In the genomic region with DNA sequence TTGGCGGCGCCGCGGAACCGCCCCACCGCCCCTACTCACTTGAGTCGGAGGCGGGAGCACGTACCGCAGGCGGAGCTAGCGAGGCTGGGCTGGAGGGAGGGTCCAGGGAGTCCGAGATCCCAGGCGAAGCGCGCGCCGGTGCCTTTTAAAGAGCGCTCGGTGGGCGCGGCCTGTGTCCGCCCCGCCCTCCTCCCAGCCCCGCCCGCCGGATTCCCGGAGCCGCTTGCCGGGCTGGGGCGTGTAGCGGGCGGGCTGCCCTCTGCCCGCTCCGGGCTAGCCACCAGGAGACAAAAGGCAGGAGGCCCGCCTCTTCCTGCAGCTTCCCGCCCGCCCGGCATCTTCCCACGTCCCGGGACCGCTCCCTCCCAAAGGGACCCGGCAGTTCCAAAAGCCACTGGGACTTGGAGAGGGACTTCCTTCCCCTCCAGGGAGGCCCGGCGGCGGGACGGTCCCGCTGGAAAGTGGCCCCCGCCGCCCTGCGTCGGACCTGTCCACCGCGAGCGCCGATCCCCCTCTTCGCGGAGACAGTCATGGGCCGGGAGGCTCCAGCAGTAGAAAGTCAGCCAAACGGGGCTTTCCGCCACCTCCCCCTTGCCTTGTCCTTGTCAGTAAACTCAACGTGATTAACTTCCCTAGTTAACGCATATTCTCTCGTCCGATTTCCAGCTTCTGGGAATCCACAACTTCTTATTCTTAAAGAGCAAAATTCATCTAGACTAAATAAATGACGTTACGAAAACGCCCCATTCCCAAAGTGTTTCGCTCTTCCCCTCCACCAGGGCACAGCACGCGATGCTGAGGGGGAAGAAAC, we compare ENCODE assay signal across 1 cellular context.
A peak's percentile ranks its signal among the peaks of the same experiment; 100 is the strongest.
TF ChIP-seq lines count a peak whose summit lies in the region.

CSRP2 (minus strand) TSS at position 121 of the 811 bp plus-strand sequence. CDS start 12,759 bp downstream, outside the sequence.

TF ChIP-seq in HepG2, 621 proteins besides CTCF, POLR2A, EP300 and RAD21 (continued from another document and continues in another):
- TF ChIP-seq, protein P1, sequence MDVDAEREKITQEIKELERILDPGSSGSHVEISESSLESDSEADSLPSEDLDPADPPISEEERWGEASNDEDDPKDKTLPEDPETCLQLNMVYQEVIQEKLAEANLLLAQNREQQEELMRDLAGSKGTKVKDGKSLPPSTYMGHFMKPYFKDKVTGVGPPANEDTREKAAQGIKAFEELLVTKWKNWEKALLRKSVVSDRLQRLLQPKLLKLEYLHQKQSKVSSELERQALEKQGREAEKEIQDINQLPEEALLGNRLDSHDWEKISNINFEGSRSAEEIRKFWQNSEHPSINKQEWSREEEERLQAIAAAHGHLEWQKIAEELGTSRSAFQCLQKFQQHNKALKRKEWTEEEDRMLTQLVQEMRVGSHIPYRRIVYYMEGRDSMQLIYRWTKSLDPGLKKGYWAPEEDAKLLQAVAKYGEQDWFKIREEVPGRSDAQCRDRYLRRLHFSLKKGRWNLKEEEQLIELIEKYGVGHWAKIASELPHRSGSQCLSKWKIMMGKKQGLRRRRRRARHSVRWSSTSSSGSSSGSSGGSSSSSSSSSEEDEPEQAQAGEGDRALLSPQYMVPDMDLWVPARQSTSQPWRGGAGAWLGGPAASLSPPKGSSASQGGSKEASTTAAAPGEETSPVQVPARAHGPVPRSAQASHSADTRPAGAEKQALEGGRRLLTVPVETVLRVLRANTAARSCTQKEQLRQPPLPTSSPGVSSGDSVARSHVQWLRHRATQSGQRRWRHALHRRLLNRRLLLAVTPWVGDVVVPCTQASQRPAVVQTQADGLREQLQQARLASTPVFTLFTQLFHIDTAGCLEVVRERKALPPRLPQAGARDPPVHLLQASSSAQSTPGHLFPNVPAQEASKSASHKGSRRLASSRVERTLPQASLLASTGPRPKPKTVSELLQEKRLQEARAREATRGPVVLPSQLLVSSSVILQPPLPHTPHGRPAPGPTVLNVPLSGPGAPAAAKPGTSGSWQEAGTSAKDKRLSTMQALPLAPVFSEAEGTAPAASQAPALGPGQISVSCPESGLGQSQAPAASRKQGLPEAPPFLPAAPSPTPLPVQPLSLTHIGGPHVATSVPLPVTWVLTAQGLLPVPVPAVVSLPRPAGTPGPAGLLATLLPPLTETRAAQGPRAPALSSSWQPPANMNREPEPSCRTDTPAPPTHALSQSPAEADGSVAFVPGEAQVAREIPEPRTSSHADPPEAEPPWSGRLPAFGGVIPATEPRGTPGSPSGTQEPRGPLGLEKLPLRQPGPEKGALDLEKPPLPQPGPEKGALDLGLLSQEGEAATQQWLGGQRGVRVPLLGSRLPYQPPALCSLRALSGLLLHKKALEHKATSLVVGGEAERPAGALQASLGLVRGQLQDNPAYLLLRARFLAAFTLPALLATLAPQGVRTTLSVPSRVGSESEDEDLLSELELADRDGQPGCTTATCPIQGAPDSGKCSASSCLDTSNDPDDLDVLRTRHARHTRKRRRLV (CRISPR knock-in tag; IDR thresholded peaks at IDR 0.05) = no peak
- TF ChIP-seq FOXO4 (CRISPR knock-in tag; conservative IDR thresholded peaks at IDR 0.05) (no peak), PPARG (CRISPR knock-in tag; conservative IDR thresholded peaks at IDR 0.05) (no peak), MTA1 (CRISPR knock-in tag; IDR thresholded peaks at IDR 0.05; ENCODE audit: borderline replicate concordance) (no peak), SOX5 (CRISPR knock-in tag; IDR thresholded peaks at IDR 0.05; ENCODE audit: borderline replicate concordance) (peak; percentile 26; the same call in 1 of the 2 replicates), HNRNPH1 (optimal IDR thresholded peaks at IDR 0.05; ENCODE audit: low read depth, low read length) (no peak), POLR2G (IDR thresholded peaks at IDR 0.05; ENCODE audit: low read depth, low read length) (peak; percentile 59), IKZF1 (IDR thresholded peaks at IDR 0.05) (no peak), ZNF354B (CRISPR knock-in tag; IDR thresholded peaks at IDR 0.05) (no peak), ZNF224 (CRISPR knock-in tag; IDR thresholded peaks at IDR 0.05) (no peak), CEBPG (CRISPR knock-in tag; IDR thresholded peaks at IDR 0.05) (no peak), SMAD9 (CRISPR knock-in tag; IDR thresholded peaks at IDR 0.05) (no peak), ZBTB1 (CRISPR knock-in tag; IDR thresholded peaks at IDR 0.05; ENCODE audit: borderline replicate concordance) (no peak), ZNF737 (CRISPR knock-in tag; IDR thresholded peaks at IDR 0.05; ENCODE audit: borderline replicate concordance) (no peak), TEAD2 (CRISPR knock-in tag; IDR thresholded peaks at IDR 0.05) (no peak), CREM (IDR thresholded peaks at IDR 0.05) (no peak), CREM (CRISPR knock-in tag; IDR thresholded peaks at IDR 0.05) (no peak), PLRG1 (conservative IDR thresholded peaks at IDR 0.05) (no peak), JUNB (CRISPR knock-in tag; IDR thresholded peaks at IDR 0.05; ENCODE audit: borderline replicate concordance) (no peak), GATAD1 (CRISPR knock-in tag; IDR thresholded peaks at IDR 0.05) (no peak), SMYD3 (CRISPR knock-in tag; IDR thresholded peaks at IDR 0.05) (0 out of 2 replicates have a peak, but pooled peaks have one; percentile 39), RCOR2 (CRISPR knock-in tag; IDR thresholded peaks at IDR 0.05) (no peak), TOE1 (CRISPR knock-in tag; IDR thresholded peaks at IDR 0.05) (no peak), ZNF879 (CRISPR knock-in tag; IDR thresholded peaks at IDR 0.05) (no peak), ISL2 (CRISPR knock-in tag; IDR thresholded peaks at IDR 0.05) (peak; percentile 33; the same call in 1 of the 2 replicates), ZNF605 (CRISPR knock-in tag; IDR thresholded peaks at IDR 0.05) (no peak), ZNF562 (CRISPR knock-in tag; IDR thresholded peaks at IDR 0.05; ENCODE audit: borderline replicate concordance) (no peak), ZNF607 (CRISPR knock-in tag; IDR thresholded peaks at IDR 0.05; ENCODE audit: borderline replicate concordance) (peak; percentile 61; the same call in 1 of the 2 replicates), KAT2B (IDR thresholded peaks at IDR 0.05; ENCODE audit: borderline replicate concordance, low read depth, low read length) (no peak), ZFP36 (IDR thresholded peaks at IDR 0.05; ENCODE audit: borderline replicate concordance, low read depth, low read length, partially characterized antibody) (no peak), ZNF746 (CRISPR knock-in tag; IDR thresholded peaks at IDR 0.05) (peak; percentile 44), ZNF34 (CRISPR knock-in tag; IDR thresholded peaks at IDR 0.05; ENCODE audit: borderline replicate concordance) (0 out of 2 replicates have a peak, but pooled peaks have one; percentile 29), PCBP1 (IDR thresholded peaks at IDR 0.05; ENCODE audit: borderline replicate concordance, low read depth, low read length) (no peak)
- TF ChIP-seq, protein P2, sequence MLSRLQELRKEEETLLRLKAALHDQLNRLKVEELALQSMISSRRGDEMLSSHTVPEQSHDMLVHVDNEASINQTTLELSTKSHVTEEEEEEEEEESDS (CRISPR knock-in tag; IDR thresholded peaks at IDR 0.05; ENCODE audit: borderline replicate concordance) = no peak
- TF ChIP-seq, protein P3, sequence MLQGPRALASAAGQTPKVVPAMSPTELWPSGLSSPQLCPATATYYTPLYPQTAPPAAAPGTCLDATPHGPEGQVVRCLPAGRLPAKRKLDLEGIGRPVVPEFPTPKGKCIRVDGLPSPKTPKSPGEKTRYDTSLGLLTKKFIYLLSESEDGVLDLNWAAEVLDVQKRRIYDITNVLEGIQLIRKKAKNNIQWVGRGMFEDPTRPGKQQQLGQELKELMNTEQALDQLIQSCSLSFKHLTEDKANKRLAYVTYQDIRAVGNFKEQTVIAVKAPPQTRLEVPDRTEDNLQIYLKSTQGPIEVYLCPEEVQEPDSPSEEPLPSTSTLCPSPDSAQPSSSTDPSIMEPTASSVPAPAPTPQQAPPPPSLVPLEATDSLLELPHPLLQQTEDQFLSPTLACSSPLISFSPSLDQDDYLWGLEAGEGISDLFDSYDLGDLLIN (CRISPR knock-in tag; IDR thresholded peaks at IDR 0.05; ENCODE audit: borderline replicate concordance) = no peak
- TF ChIP-seq, protein P4, sequence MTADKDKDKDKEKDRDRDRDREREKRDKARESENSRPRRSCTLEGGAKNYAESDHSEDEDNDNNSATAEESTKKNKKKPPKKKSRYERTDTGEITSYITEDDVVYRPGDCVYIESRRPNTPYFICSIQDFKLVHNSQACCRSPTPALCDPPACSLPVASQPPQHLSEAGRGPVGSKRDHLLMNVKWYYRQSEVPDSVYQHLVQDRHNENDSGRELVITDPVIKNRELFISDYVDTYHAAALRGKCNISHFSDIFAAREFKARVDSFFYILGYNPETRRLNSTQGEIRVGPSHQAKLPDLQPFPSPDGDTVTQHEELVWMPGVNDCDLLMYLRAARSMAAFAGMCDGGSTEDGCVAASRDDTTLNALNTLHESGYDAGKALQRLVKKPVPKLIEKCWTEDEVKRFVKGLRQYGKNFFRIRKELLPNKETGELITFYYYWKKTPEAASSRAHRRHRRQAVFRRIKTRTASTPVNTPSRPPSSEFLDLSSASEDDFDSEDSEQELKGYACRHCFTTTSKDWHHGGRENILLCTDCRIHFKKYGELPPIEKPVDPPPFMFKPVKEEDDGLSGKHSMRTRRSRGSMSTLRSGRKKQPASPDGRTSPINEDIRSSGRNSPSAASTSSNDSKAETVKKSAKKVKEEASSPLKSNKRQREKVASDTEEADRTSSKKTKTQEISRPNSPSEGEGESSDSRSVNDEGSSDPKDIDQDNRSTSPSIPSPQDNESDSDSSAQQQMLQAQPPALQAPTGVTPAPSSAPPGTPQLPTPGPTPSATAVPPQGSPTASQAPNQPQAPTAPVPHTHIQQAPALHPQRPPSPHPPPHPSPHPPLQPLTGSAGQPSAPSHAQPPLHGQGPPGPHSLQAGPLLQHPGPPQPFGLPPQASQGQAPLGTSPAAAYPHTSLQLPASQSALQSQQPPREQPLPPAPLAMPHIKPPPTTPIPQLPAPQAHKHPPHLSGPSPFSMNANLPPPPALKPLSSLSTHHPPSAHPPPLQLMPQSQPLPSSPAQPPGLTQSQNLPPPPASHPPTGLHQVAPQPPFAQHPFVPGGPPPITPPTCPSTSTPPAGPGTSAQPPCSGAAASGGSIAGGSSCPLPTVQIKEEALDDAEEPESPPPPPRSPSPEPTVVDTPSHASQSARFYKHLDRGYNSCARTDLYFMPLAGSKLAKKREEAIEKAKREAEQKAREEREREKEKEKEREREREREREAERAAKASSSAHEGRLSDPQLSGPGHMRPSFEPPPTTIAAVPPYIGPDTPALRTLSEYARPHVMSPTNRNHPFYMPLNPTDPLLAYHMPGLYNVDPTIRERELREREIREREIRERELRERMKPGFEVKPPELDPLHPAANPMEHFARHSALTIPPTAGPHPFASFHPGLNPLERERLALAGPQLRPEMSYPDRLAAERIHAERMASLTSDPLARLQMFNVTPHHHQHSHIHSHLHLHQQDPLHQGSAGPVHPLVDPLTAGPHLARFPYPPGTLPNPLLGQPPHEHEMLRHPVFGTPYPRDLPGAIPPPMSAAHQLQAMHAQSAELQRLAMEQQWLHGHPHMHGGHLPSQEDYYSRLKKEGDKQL (CRISPR knock-in tag; IDR thresholded peaks at IDR 0.05; ENCODE audit: low read depth) = no peak
- TF ChIP-seq, protein P5, sequence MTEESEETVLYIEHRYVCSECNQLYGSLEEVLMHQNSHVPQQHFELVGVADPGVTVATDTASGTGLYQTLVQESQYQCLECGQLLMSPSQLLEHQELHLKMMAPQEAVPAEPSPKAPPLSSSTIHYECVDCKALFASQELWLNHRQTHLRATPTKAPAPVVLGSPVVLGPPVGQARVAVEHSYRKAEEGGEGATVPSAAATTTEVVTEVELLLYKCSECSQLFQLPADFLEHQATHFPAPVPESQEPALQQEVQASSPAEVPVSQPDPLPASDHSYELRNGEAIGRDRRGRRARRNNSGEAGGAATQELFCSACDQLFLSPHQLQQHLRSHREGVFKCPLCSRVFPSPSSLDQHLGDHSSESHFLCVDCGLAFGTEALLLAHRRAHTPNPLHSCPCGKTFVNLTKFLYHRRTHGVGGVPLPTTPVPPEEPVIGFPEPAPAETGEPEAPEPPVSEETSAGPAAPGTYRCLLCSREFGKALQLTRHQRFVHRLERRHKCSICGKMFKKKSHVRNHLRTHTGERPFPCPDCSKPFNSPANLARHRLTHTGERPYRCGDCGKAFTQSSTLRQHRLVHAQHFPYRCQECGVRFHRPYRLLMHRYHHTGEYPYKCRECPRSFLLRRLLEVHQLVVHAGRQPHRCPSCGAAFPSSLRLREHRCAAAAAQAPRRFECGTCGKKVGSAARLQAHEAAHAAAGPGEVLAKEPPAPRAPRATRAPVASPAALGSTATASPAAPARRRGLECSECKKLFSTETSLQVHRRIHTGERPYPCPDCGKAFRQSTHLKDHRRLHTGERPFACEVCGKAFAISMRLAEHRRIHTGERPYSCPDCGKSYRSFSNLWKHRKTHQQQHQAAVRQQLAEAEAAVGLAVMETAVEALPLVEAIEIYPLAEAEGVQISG (CRISPR knock-in tag; IDR thresholded peaks at IDR 0.05) = 0 out of 2 replicates have a peak, but pooled peaks have one; percentile 28
- TF ChIP-seq, protein P6, sequence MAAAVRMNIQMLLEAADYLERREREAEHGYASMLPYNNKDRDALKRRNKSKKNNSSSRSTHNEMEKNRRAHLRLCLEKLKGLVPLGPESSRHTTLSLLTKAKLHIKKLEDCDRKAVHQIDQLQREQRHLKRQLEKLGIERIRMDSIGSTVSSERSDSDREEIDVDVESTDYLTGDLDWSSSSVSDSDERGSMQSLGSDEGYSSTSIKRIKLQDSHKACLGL (CRISPR knock-in tag; IDR thresholded peaks at IDR 0.05) = no peak
